In the genomic region with DNA sequence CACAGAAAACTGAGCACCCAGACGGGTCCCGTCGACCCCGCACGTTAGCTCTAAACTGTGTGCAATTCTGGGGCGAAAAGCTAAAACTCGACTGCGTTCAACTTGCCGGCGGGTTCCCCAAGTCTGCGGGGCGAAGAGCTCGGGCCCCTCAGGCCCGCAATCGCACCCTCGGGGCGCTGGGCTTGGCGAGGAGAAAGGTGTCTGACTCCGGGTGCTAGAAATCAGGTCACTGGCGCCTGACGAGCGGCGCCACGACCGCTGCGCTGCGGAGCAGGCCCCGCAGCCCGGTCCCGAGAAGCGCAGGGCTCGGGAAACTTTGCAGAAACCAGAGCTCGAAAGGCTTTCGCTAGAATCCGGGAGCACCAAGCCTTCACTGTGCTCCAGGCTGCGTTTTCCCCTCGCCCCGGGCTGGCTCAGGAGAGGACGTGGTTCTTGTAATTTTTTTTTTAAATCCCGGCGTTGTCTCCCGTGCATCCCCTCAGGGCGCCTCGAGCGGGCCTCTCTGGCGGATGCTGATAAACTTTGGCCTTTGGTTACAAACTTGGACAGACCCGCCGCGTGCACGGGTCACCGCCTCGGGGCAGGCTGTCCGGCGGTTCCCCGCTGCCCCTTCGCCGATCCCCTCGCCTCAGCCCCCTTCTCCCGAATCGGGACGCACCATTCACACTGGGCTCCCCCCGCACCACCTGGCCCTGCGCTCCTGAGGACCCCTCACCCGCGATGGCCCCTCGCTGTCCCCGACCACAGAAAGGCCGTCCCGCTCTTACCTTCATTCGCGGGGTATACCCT, we compare ENCODE assay signal across 8 cellular contexts.
DNase-seq lines count a peak whose midpoint lies in the region; ATAC-seq and TF ChIP-seq lines count a peak whose summit lies in the region.

No MANE protein-coding gene starts in this region.

- H3K4me1 ChIP-seq in RWPE2 (ENCODE audit: insufficient read depth, poor library complexity, severe bottlenecking): no peaks in the 10 kb centered on the region

- ATAC-seq in HG02885 (IDR thresholded peaks at IDR 0.05; ENCODE audit: poor library complexity, unreplicated experiment) (peak; percentile 8), RWPE2 (ENCODE audit: low read depth) (0 out of 3 replicates have a peak, but pooled peaks have one; percentile 7)

- no peak for TF ChIP-seq CTCF in RWPE2 (IDR thresholded peaks at IDR 0.05; ENCODE audit: poor library complexity, severe bottlenecking)

- peak overlapping the region; percentile 41 for H3K4me3 ChIP-seq in RWPE2 (ENCODE audit: severe bottlenecking)
- peak overlapping the region; percentile 61 for H3K4me3 ChIP-seq in iPS-11a (ENCODE audit: low read depth, low read length)
- peak overlapping the region; percentile 85 for H3K4me3 ChIP-seq in skeletal muscle cell (ENCODE audit: low read depth, low read length)

- H3K27me3 ChIP-seq in RWPE2 (ENCODE audit: insufficient read depth, poor library complexity, severe bottlenecking): peaks cover 66% of the 10 kb centered on the region

- H3K9me3 ChIP-seq in RWPE2 (ENCODE audit: severe bottlenecking): no peaks in the 10 kb centered on the region

- H3K36me3 ChIP-seq in RWPE2 (ENCODE audit: low read depth): no peaks in the 10 kb centered on the region

- DNase-seq in NCI-H524 (lab: John Stamatoyannopoulos, UW): peak; percentile 12 to 54
- no peak for DNase-seq in NCI-H524 treated with DMSO at 0.1 percent for 48 hours (lab: John Stamatoyannopoulos, UW)
- DNase-seq in RWPE2 (ENCODE audit: low spot score): no peak
- DNase-seq in astrocyte of the hippocampus (ENCODE audit: low read depth, low spot score): peak; percentile 76
- DNase-seq in skeletal muscle cell (ENCODE audit: low read depth): no peak
- no peak for DNase-seq in epidermal melanocyte (ENCODE audit: insufficient read length, low spot score)

- no peak overlapping the region for H3K27ac ChIP-seq in RWPE2 (ENCODE audit: poor library complexity, severe bottlenecking)

Comparison
In these comparisons a context has a peak if more than half of its experiments do, and no peak if none do; other contexts are left out.
1. DNase-seq: peak in NCI-H524 (2 of 2) and astrocyte of the hippocampus (single experiment); none in NCI-H524 treated with DMSO at 0.1 percent for 48 hours (single experiment), RWPE2 (single experiment), skeletal muscle cell (single experiment) and epidermal melanocyte (single experiment).
2. Peak in every context shown above with its lines, with median percentiles within 50 percentile points of each other: H3K4me3 ChIP-seq.